Comparison of ENCODE assay signal across 17 cellular contexts in the genomic region with DNA sequence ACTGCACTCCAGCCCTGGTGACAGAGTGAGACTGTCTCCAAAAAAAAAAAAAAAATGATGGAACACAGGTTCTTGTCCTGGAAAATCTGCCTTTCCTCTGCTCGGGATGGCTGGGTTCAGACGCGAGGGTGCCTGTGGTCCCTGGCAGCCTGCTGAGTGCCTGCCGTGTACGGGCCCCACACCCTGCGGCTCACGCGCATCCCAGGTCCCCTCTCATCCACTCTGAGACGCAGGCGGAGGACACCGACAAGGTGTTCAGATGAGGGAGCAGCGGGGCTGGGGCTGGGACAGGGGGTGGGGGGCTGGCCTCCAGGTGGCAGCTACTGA. TPM values are rescaled to one million over a fixed set of nuclear protein-coding genes. Genes with fewer than 3 reads are reported as not detected.
"Had no signal": no experiment of that assay in that cellular context is flagged by ENCODE, and none has a peak within 500 bp of the region (broad histone marks: within the 10 kb centered on the region; RNA-seq: fewer than 3 reads in every experiment).

No MANE protein-coding gene starts in this region.

- H3K4me3 ChIP-seq: coronary artery, gastrocnemius medialis, heart right ventricle, tibial artery had no signal

- H3K27ac ChIP-seq: coronary artery, epithelial cell of prostate, gastrocnemius medialis, heart right ventricle, neutrophil, tibial artery had no signal

- H3K4me3 Mint-ChIP-seq: activated CD8-positive, alpha-beta T cell treated with anti-CD3 and anti-CD28 coated beads, Interleukin-2, amount 10 ng/mL, durations not matched to agents 7 days and 5 days; activated naive CD8-positive, alpha-beta T cell treated with anti-CD3 and anti-CD28 coated beads, Interleukin-2, amount 50 U/mL, for 24 hours; activated T-helper 1 cell treated with anti-CD3 and anti-CD28 coated beads, Interleukin-12 subunit alpha, Interleukin-12 subunit beta, Interleukin-2, Interleukin-4 antibody, amounts not matched to agents 30 ng/mL and 10 ng/mL and 1 ng/mL, durations not matched to agents 14 hours and 24 hours and 36 hours had no signal

- H3K9me3 Mint-ChIP-seq: activated naive CD8-positive, alpha-beta T cell treated with anti-CD3 and anti-CD28 coated beads, Interleukin-2, amount 50 U/mL, for 24 hours; activated T-helper 1 cell treated with anti-CD3 and anti-CD28 coated beads, Interleukin-12 subunit alpha, Interleukin-12 subunit beta, Interleukin-2, Interleukin-4 antibody, amounts not matched to agents 30 ng/mL and 10 ng/mL and 1 ng/mL, durations not matched to agents 14 hours and 24 hours and 36 hours had no signal

- H3K27ac Mint-ChIP-seq: activated CD8-positive, alpha-beta T cell treated with anti-CD3 and anti-CD28 coated beads, Interleukin-2, amount 10 ng/mL, durations not matched to agents 7 days and 5 days; activated naive CD8-positive, alpha-beta T cell treated with anti-CD3 and anti-CD28 coated beads, Interleukin-2, amount 50 U/mL, for 24 hours; activated T-helper 1 cell treated with anti-CD3 and anti-CD28 coated beads, Interleukin-12 subunit alpha, Interleukin-12 subunit beta, Interleukin-2, Interleukin-4 antibody, amounts not matched to agents 30 ng/mL and 10 ng/mL and 1 ng/mL, durations not matched to agents 14 hours and 24 hours and 36 hours had no signal

- DNase-seq: activated CD4-positive, alpha-beta T cell treated with anti-CD3 and anti-CD28 coated beads for 48 hours; activated CD8-positive, alpha-beta memory T cell treated with anti-CD3 and anti-CD28 coated beads, Interleukin-2, amount 50 U/mL, for 48 hours; activated CD8-positive, alpha-beta T cell treated with anti-CD3 and anti-CD28 coated beads, Interleukin-2, amount 10 ng/mL, durations not matched to agents 7 days and 5 days; activated naive CD4-positive, alpha-beta T cell treated with Interleukin-2 at 50 U/mL for 16 hours; activated naive CD8-positive, alpha-beta T cell treated with anti-CD3 and anti-CD28 coated beads, Interleukin-2, amount 50 U/mL, for 24 hours; effector memory CD4-positive, alpha-beta T cell; gastrocnemius medialis; heart right ventricle; retina; T-helper 1 cell; tibial artery; WERI-Rb-1 had no signal

- ATAC-seq: activated CD8-positive, alpha-beta T cell treated with anti-CD3 and anti-CD28 coated beads, Interleukin-2, amount 10 ng/mL, durations not matched to agents 7 days and 5 days; activated naive CD8-positive, alpha-beta T cell treated with anti-CD3 and anti-CD28 coated beads, Interleukin-2, amount 50 U/mL, for 24 hours; gastrocnemius medialis; heart right ventricle had no signal

RNA-seq across cellular contexts. Expression of gene ANKRD65, which starts 4.3 kb away (rescaled TPM):
- total RNA-seq: activated CD8-positive, alpha-beta T cell treated with anti-CD3 and anti-CD28 coated beads, Interleukin-2, amount 10 ng/mL, durations not matched to agents 7 days and 5 days had no signal

RNA-seq across cellular contexts. Expression of gene ATAD3C, which starts 24.1 kb away (rescaled TPM):
- total RNA-seq: skeletal muscle tissue had no signal
